In the genomic region with DNA sequence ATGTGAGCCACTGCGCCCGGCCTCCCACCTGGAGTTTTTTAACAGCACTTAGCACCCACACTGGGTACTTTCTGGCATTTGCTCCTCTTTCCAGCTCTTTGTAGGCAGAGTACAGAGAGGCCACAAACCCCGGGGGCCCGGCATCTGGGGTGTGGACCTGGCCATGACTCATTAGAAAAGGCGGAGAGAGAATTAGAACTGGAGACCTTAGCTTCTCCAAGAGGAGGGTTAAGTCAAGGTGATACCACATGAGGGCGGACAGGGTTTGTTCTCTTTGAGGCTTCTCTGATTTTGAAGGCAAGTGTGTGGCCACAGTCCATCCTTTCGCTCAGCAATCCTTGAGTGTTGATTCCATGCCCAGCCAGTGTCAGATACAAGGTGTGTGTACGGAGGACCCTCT, we compare ENCODE assay signal across 7 cellular contexts. TPM values are rescaled to one million over a fixed set of nuclear protein-coding genes. Genes with fewer than 3 reads are reported as not detected.
DNase-seq lines count a peak whose midpoint lies in the region; ATAC-seq and TF ChIP-seq lines count a peak whose summit lies in the region.
"Not testable (repeated sequence)": the region's sequence is repeated elsewhere in the genome, so short reads cannot be mapped to it uniquely, and the experiment has no call there.

No MANE protein-coding gene starts in this region.

- H3K27ac Mint-ChIP-seq in GM23338 (peak overlapping the region; percentile 28), nephron progenitor cell (peak overlapping the region; percentile 25)
- not testable (repeated sequence) for H3K27ac Mint-ChIP-seq in MCF 10A (ENCODE audit: low read depth, unreplicated experiment)

- intact Hi-C loops in MCF 10A (cut with micrococcal nuclease) = not testable (repeated sequence)

- peaks cover 55% of the 10 kb centered on the region for H3K79me2 ChIP-seq in GM23338 (replicated peaks; ENCODE audit: insufficient read depth)

- not testable (repeated sequence) for H3K4me2 ChIP-seq in GM23338

- not testable (repeated sequence) for H3K36me3 Mint-ChIP-seq in GM23338 (ENCODE audit: low read depth); MCF 10A (ENCODE audit: insufficient read depth, unreplicated experiment)
- H3K36me3 Mint-ChIP-seq in nephron progenitor cell (ENCODE audit: low read depth) = peaks cover 37% of the 10 kb centered on the region

- not testable (repeated sequence) for TF ChIP-seq CTCF in GM23338 (conservative IDR thresholded peaks at IDR 0.05; ENCODE audit: low read depth in 2 of 2); MCF 10A (IDR thresholded peaks at IDR 0.05; ENCODE audit: unreplicated experiment); foreskin keratinocyte (conservative IDR thresholded peaks at IDR 0.05); nephron progenitor cell (IDR thresholded peaks at IDR 0.05)

- not testable (repeated sequence) for H3K27me3 ChIP-seq in GM23338 (ENCODE audit: insufficient read depth); foreskin keratinocyte; skeletal muscle tissue (ENCODE audit: control insufficient read depth in 3 of 3, insufficient read depth in 3 of 3, low read length in 3 of 3)

- H3K9me2 ChIP-seq in GM23338 (ENCODE audit: insufficient read depth) = not testable (repeated sequence)

- not testable (repeated sequence) for H3F3A ChIP-seq in GM23338 (replicated peaks; ENCODE audit: low read depth)

- POLR2A ChIA-PET in MCF 10A (lab: Yijun Ruan, JAX) = not testable (repeated sequence)

- not testable (repeated sequence) for DNase-seq in GM23338 (ENCODE audit: low spot score); nephron progenitor cell
- DNase-seq in M059J (ENCODE audit: low read depth) = peak; percentile 29
- peak; percentile 11 for DNase-seq in SW480 (ENCODE audit: low spot score)
- peak; percentile 73 for DNase-seq in MCF 10A (ENCODE audit: unreplicated experiment)
- peak in 1 of 2 donors; percentile 15 for DNase-seq in foreskin keratinocyte

- CTCF ChIA-PET in MCF 10A (lab: Yijun Ruan, JAX) = not testable (repeated sequence)

- not testable (repeated sequence) for H2AFZ ChIP-seq in GM23338

- ATAC-seq in GM23338 = not testable (repeated sequence)
- peak; percentile 66 for ATAC-seq in foreskin keratinocyte

- not testable (repeated sequence) for H3K4me1 ChIP-seq in GM23338 (ENCODE audit: insufficient read depth); foreskin keratinocyte
- peaks cover 16 to 26% (median 21%) of the 10 kb centered on the region in 3 donors for H3K4me1 ChIP-seq in skeletal muscle tissue (ENCODE audit: control insufficient read depth in 3 of 3, insufficient read depth in 3 of 3, low read length in 3 of 3)

- not testable (repeated sequence) for H4K20me1 ChIP-seq in GM23338 (replicated peaks; ENCODE audit: insufficient read depth)

- H3K9me3 Mint-ChIP-seq in GM23338; MCF 10A (ENCODE audit: unreplicated experiment): not testable (repeated sequence)
- peaks cover 19% of the 10 kb centered on the region for H3K9me3 Mint-ChIP-seq in nephron progenitor cell

- H3K9me3 ChIP-seq in skeletal muscle tissue (ENCODE audit: control insufficient read depth in 3 of 3, low read length in 3 of 3) = not testable (repeated sequence)

- H3K4me1 Mint-ChIP-seq in GM23338 = not testable (repeated sequence)
- H3K4me1 Mint-ChIP-seq in MCF 10A (ENCODE audit: insufficient read depth, unreplicated experiment) (peaks cover 14% of the 10 kb centered on the region), nephron progenitor cell (peaks cover 46% of the 10 kb centered on the region)

- not testable (repeated sequence) for BruUV-seq in MCF 10A (replicated peaks; lab: Mats Ljungman, UMichigan)

- not testable (repeated sequence) for H3K27ac ChIP-seq in GM23338 (ENCODE audit: low read depth); foreskin keratinocyte
- H3K27ac ChIP-seq in skeletal muscle tissue (ENCODE audit: low read depth, low read length) = peak overlapping the region; percentile 68

- H3K9ac ChIP-seq in skeletal muscle tissue (ENCODE audit: low read depth in 1 of 3, low read length in 3 of 3) = peak overlapping the region in 1 of 3 donors; percentile 25

- H3K36me3 ChIP-seq in GM23338 (ENCODE audit: insufficient read depth); skeletal muscle tissue (ENCODE audit: control insufficient read depth in 3 of 3, insufficient read depth in 3 of 3, low read length in 3 of 3): not testable (repeated sequence)

- H3K4me3 ChIP-seq in GM23338; skeletal muscle tissue (ENCODE audit: low read length in 3 of 3): not testable (repeated sequence)

- H3K27me3 Mint-ChIP-seq in GM23338 (ENCODE audit: insufficient read depth, low read depth, poor library complexity); MCF 10A (ENCODE audit: insufficient read depth, unreplicated experiment); nephron progenitor cell (ENCODE audit: low read depth, poor library complexity): not testable (repeated sequence)

- H3K4me3 Mint-ChIP-seq in GM23338; MCF 10A (ENCODE audit: unreplicated experiment); nephron progenitor cell: not testable (repeated sequence)

RNA-seq across cellular contexts. Expression of a gene that starts 36.9 kb away (rescaled TPM):
- total RNA-seq in GM23338 (2014; rRNA removed; shearing (Covaris generic)) = 26.1 and 35.7 TPM in 2 replicates
- polyA plus RNA-seq in GM23338 (2016; fragmentation: Nextera tagmentation; extraction: Ambion mirVana) = 3.2 and 4.1 TPM in 2 replicates
- 5.6 and 7.3 TPM in 2 replicates for total RNA-seq in M059J (2014; rRNA removed; shearing (Covaris generic))
- total RNA-seq in MCF 10A (2022) = 2.2 and 2.6 TPM in 2 replicates
- 4.7 and 5.2 TPM in 2 replicates for total RNA-seq in foreskin keratinocyte
- polyA plus RNA-seq in foreskin keratinocyte = 0.46 and 0.82 TPM in 2 replicates
- total RNA-seq in skeletal muscle tissue = 15.1 TPM
